10 cellular contexts compared by ENCODE assay signal in genomic region chr1:21292503-21292990, GRCh38. TPM values are rescaled to one million over a fixed set of nuclear protein-coding genes. Genes with fewer than 3 reads are reported as not detected.
A peak's percentile ranks its signal among the peaks of the same experiment; 100 is the strongest.
DNase-seq lines count a peak whose midpoint lies in the region; ATAC-seq and TF ChIP-seq lines count a peak whose summit lies in the region.
"Had no signal": no experiment of that assay in that cellular context is flagged by ENCODE, and none has a peak within 500 bp of the region (broad histone marks: within the 10 kb centered on the region; RNA-seq: fewer than 3 reads in every experiment).

No MANE protein-coding gene starts in this region.

- H3K4me1 ChIP-seq in CD4-positive, CD25-positive, alpha-beta regulatory T cell (ENCODE audit: control insufficient read depth, insufficient read depth, low read length, poor library complexity, severe bottlenecking): peaks cover 95% of the 10 kb centered on the region
- H3K4me1 ChIP-seq in colonic mucosa: no peaks in the 10 kb centered on the region

- peak overlapping the region; percentile 91 to 97 (median 94) for H3K4me3 Mint-ChIP-seq in CD4-positive, CD25-positive, alpha-beta regulatory T cell
- H3K4me3 Mint-ChIP-seq in osteocyte (ENCODE audit: unreplicated experiment): peak overlapping the region; percentile 6

- no peaks in the 10 kb centered on the region for H3K9me3 Mint-ChIP-seq in CD4-positive, CD25-positive, alpha-beta regulatory T cell
- no peaks in the 10 kb centered on the region for H3K9me3 Mint-ChIP-seq in osteocyte (ENCODE audit: unreplicated experiment)

- peak overlapping the region; percentile 87 for H3K4me3 ChIP-seq in CD4-positive, CD25-positive, alpha-beta regulatory T cell (ENCODE audit: low read depth, low read length)
- H3K4me3 ChIP-seq in colonic mucosa: no peak overlapping the region

- TF ChIP-seq CTCF in colonic mucosa (IDR thresholded peaks at IDR 0.05): no peak
- no peak for TF ChIP-seq CTCF in osteocyte (IDR thresholded peaks at IDR 0.05)

- H3K27me3 Mint-ChIP-seq in CD4-positive, CD25-positive, alpha-beta regulatory T cell: no peaks in the 10 kb centered on the region
- no peaks in the 10 kb centered on the region for H3K27me3 Mint-ChIP-seq in osteocyte (ENCODE audit: unreplicated experiment)

- ATAC-seq in CD4-positive, CD25-positive, alpha-beta regulatory T cell (ENCODE audit: low read depth in 2 of 2): no peak
- peak; percentile 4 for ATAC-seq in HG02943 (IDR thresholded peaks at IDR 0.05; ENCODE audit: low read depth, unreplicated experiment)

- intact Hi-C loops in colonic mucosa (cut with DNase I): loop anchor here (5.0 kb wide), 1 partner anchor 45 kb away; no protein-coding TSS in a partner anchor

- H3K9ac ChIP-seq in colonic mucosa (ENCODE audit: low read depth in 2 of 2, low read length in 2 of 2): no peak overlapping the region

- no peaks in the 10 kb centered on the region for H3K27me3 ChIP-seq in CD4-positive, CD25-positive, alpha-beta regulatory T cell (ENCODE audit: control insufficient read depth, insufficient read depth, low read length)
- no peaks in the 10 kb centered on the region for H3K27me3 ChIP-seq in colonic mucosa

- H3K4me1 Mint-ChIP-seq in CD4-positive, CD25-positive, alpha-beta regulatory T cell: peaks cover 11 to 85% (median 54%) of the 10 kb centered on the region in 4 donors
- peaks cover 76% of the 10 kb centered on the region for H3K4me1 Mint-ChIP-seq in osteocyte (ENCODE audit: unreplicated experiment)

- H3K36me3 ChIP-seq in CD4-positive, CD25-positive, alpha-beta regulatory T cell (ENCODE audit: control insufficient read depth, insufficient read depth, low read length): no peaks in the 10 kb centered on the region
- H3K36me3 ChIP-seq in colonic mucosa: no peaks in the 10 kb centered on the region

- H3K9me3 ChIP-seq in CD4-positive, CD25-positive, alpha-beta regulatory T cell (ENCODE audit: control insufficient read depth in 2 of 2, low read length in 2 of 2): no peaks in the 10 kb centered on the region
- H3K9me3 ChIP-seq in colonic mucosa: no peaks in the 10 kb centered on the region

- no peaks in the 10 kb centered on the region for H3K36me3 Mint-ChIP-seq in CD4-positive, CD25-positive, alpha-beta regulatory T cell
- H3K36me3 Mint-ChIP-seq in osteocyte (ENCODE audit: unreplicated experiment): no peaks in the 10 kb centered on the region

- peak overlapping the region; percentile 97 for H3K27ac ChIP-seq in CD4-positive, CD25-positive, alpha-beta regulatory T cell (ENCODE audit: insufficient read depth, low read length, poor library complexity, severe bottlenecking)
- H3K27ac ChIP-seq in colonic mucosa: peak overlapping the region; percentile 79

- peak overlapping the region; percentile 99 to 100 (median 99) for H3K27ac Mint-ChIP-seq in CD4-positive, CD25-positive, alpha-beta regulatory T cell
- peak overlapping the region; percentile 90 for H3K27ac Mint-ChIP-seq in osteocyte (ENCODE audit: unreplicated experiment)

- no peak for DNase-seq in CD4-positive, CD25-positive, alpha-beta regulatory T cell
- DNase-seq in colonic mucosa (no peak), osteocyte (ENCODE audit: extremely low spot score, unreplicated experiment) (no peak), NCI-H524 (lab: John Stamatoyannopoulos, UW) (no peak), AML-193 (lab: John Stamatoyannopoulos, UW) (no peak), DMS53 treated with DMSO at 0.1 percent for 48 hours (lab: John Stamatoyannopoulos, UW; ENCODE audit: unreplicated experiment) (no peak), GM03348 (ENCODE audit: low spot score) (no peak)
- DNase-seq: DMS 273 treated with DMSO at 0.1 percent for 48 hours, trophoblast cell had no signal

RNA-seq across cellular contexts. Expression of gene ECE1, which starts 2.3 kb away (rescaled TPM):
- total RNA-seq in CD4-positive, CD25-positive, alpha-beta regulatory T cell: 140 TPM
- 10 to 100 TPM; 25.7 to 32.3 (median 27.7) TPM for polyA plus RNA-seq in CD4-positive, CD25-positive, alpha-beta regulatory T cell
- 100 to 1,000 TPM in 1 of 2 donors, 10 to 100 TPM in 1; 99.0 to 149 TPM for total RNA-seq in colonic mucosa
- 217 and 236 TPM in 2 replicates for total RNA-seq in osteocyte
